19 cellular contexts compared by ENCODE assay signal in genomic region chr4:47714269-47714668, GRCh38.
"Had no signal": no experiment of that assay in that cellular context is flagged by ENCODE, and none has a peak within 500 bp of the region (broad histone marks: within the 10 kb centered on the region; RNA-seq: fewer than 3 reads in every experiment).

No MANE protein-coding gene starts in this region.

- H3K27ac ChIP-seq: coronary artery, dorsolateral prefrontal cortex, esophagus muscularis mucosa, foreskin keratinocyte, gastroesophageal sphincter, hepatocyte, lower lobe of right lung had no signal

- H3K27me3 ChIP-seq: esophagus muscularis mucosa, gastroesophageal sphincter, hepatocyte had no signal

- DNase-seq: dermis blood vessel endothelial cell; dorsolateral prefrontal cortex; effector CD4-positive, alpha-beta T cell; effector memory CD4-positive, alpha-beta T cell; foreskin keratinocyte; heart left ventricle; hypothalamus; immature natural killer cell; islet precursor cell; kidney; left cardiac atrium; left ventricle myocardium inferior; lower lobe of right lung; mesenchymal stem cell; mucosa of descending colon had no signal

- H3K4me1 ChIP-seq: foreskin keratinocyte, gastroesophageal sphincter, lower lobe of right lung had no signal

- H3K36me3 ChIP-seq: esophagus muscularis mucosa, gastroesophageal sphincter, heart left ventricle, left ventricle myocardium inferior, lower lobe of right lung had no signal

- ATAC-seq: foreskin keratinocyte, gastroesophageal sphincter, heart left ventricle, left cardiac atrium, lower lobe of right lung, mucosa of descending colon had no signal

- H3K9me3 ChIP-seq: esophagus muscularis mucosa, gastroesophageal sphincter, heart left ventricle, left ventricle myocardium inferior, lower lobe of right lung, mucosa of descending colon had no signal

- H3K4me3 ChIP-seq: coronary artery, dorsolateral prefrontal cortex, esophagus muscularis mucosa, gastroesophageal sphincter, heart left ventricle, hepatocyte, left ventricle myocardium inferior, lower lobe of right lung, mucosa of descending colon had no signal
